Comparison of ENCODE assay signal across 14 cellular contexts in the genomic region with DNA sequence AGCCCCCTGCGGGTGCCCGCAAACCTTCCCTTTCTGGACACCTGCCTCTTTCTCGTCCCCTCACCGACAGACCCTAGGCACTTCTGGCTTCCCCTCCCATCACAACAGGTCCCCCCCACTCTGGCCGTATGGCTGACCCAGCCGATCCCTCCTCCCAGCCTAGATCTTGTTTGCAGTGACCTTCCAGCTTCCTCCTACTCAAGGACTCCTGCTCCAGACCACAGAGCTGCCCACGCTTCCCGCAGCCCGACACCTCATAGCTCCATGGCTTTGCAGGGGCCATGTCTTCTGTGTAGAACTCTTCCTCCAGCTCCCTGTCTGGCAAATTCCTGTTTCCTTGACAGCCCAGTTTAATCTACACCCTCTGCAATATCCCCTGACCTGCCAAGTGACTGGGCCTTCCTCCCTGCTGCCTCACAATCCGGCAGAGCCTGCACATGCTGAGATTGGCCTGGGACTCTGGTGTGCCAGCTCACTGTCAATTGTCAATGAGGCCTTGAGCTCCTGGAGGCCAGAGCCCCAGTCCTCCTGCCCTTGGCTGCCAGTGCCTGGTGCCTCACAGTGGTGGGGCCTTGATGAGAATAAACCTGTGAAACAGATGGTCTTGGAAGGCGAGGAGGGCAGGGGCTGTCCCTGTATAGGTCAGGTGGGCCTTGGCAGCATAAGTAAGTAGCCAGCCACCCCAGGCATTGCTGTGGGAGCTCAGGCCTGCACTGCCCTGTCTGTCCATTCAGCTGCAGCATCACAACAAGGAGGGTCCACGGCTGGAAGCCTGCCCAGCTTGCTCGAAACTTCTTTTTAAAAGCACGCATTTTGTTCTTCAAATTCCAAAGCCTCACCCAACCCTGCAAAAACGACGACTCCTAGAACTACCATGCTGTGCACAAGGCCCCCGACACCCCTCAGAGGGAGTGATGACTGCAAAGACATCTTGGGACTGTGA. TPM values are rescaled to one million over a fixed set of nuclear protein-coding genes. Genes with fewer than 3 reads are reported as not detected.
DNase-seq lines count a peak whose midpoint lies in the region; ATAC-seq and TF ChIP-seq lines count a peak whose summit lies in the region.
"Had no signal": no experiment of that assay in that cellular context is flagged by ENCODE, and none has a peak within 500 bp of the region (broad histone marks: within the 10 kb centered on the region; RNA-seq: fewer than 3 reads in every experiment).

No MANE protein-coding gene starts in this region.

- peaks cover 0 to 12% (median 0%) of the 10 kb centered on the region in 5 experiments for H3K9me3 Mint-ChIP-seq in brain
- H3K9me3 Mint-ChIP-seq: activated T-helper 17 cell treated with anti-CD3 and anti-CD28 coated beads, Interleukin-2, amount 50 U/mL, for 72 hours; IgD-negative memory B cell; natural killer cell had no signal

- DNase-seq in IMR-90 (no peak), left lobe of liver (ENCODE audit: low spot score) (no peak), smooth muscle cell (lab: John Stamatoyannopoulos, UW; ENCODE audit: unreplicated experiment) (no peak), brain microvascular endothelial cell (no peak), islet precursor cell (no peak)
- DNase-seq in activated effector memory CD4-positive, alpha-beta T cell treated with anti-CD3 and anti-CD28 coated beads, Interleukin-2, amount 50 U/mL, for 16 hours, result no peak
- DNase-seq: AML-193, amygdala, colonic mucosa, natural killer cell, NCI-H1930 had no signal

- H2BK15ac ChIP-seq in IMR-90 (ENCODE audit: low read depth, low read length), result no peak overlapping the region

- peak overlapping the region; percentile 3 to 74 (median 20) for H3K27ac Mint-ChIP-seq in brain
- H3K27ac Mint-ChIP-seq: natural killer cell had no signal

- no peaks in the 10 kb centered on the region for H3K4me1 ChIP-seq in IMR-90 (ENCODE audit: control insufficient read depth, insufficient read depth, low read length)
- H3K4me1 ChIP-seq in smooth muscle cell (ENCODE audit: low read depth), result peaks cover 7% of the 10 kb centered on the region

- H3K9me3 ChIP-seq in IMR-90 (ENCODE audit: control insufficient read depth, insufficient read depth, low read length) (no peaks in the 10 kb centered on the region), smooth muscle cell (replicated peaks; ENCODE audit: low read depth) (no peaks in the 10 kb centered on the region)
- H3K9me3 ChIP-seq: colonic mucosa had no signal

- CTCF ChIA-PET in IMR-90 (lab: Yijun Ruan, JAX), result no interaction called here

- H3F3A ChIP-seq in smooth muscle cell (ENCODE audit: low read depth), result no peaks in the 10 kb centered on the region

- peaks cover 48% of the 10 kb centered on the region for H3K4me1 Mint-ChIP-seq in brain

- in situ Hi-C loops in IMR-90 (cut with MboI; ENCODE audit: low sequenced_read_pairs), result no loop called here
- in situ Hi-C loops in brain microvascular endothelial cell (cut with HindIII; ENCODE audit: low pct_ligation_motif_present, low sequenced_read_pairs), result no loop called here

- intact Hi-C loops in IMR-90 (cut with micrococcal nuclease), result no loop called here

- no peaks in the 10 kb centered on the region for H3K9me1 ChIP-seq in IMR-90 (ENCODE audit: insufficient read depth, low read length)

- H3K36me3 ChIP-seq in IMR-90 (ENCODE audit: control insufficient read depth, insufficient read depth, low read length) (no peaks in the 10 kb centered on the region), smooth muscle cell (ENCODE audit: low read depth) (no peaks in the 10 kb centered on the region), brain microvascular endothelial cell (replicated peaks) (no peaks in the 10 kb centered on the region)
- H3K36me3 ChIP-seq: colonic mucosa had no signal

- no peak overlapping the region for H3K56ac ChIP-seq in IMR-90 (ENCODE audit: extremely low read depth, insufficient read depth, low read length)

- H3K18ac ChIP-seq in IMR-90 (ENCODE audit: low read depth, low read length), result no peak overlapping the region

- H4K8ac ChIP-seq in IMR-90 (ENCODE audit: low read depth in 2 of 2, low read length in 2 of 2), result no peak overlapping the region

- H3K27me3 Mint-ChIP-seq in brain, result peaks cover 29% of the 10 kb centered on the region

- dilution Hi-C loops in IMR-90 (cut with HindIII; ENCODE audit: low sequenced_read_pairs, unreplicated experiment), result no loop called here

- TF ChIP-seq CTCF in IMR-90 (conservative IDR thresholded peaks at IDR 0.05; ENCODE audit: low read depth, low read length), result no peak
- no peak for TF ChIP-seq CTCF in brain (conservative IDR thresholded peaks at IDR 0.05)
- no peak for TF ChIP-seq CTCF in smooth muscle cell (IDR thresholded peaks at IDR 0.05; ENCODE audit: borderline replicate concordance, insufficient read depth, poor library complexity, severe bottlenecking)
- TF ChIP-seq CTCF in brain microvascular endothelial cell (IDR thresholded peaks at IDR 0.05; ENCODE audit: low read depth, low read length, missing control alignments), result no peak

- POLR2A ChIA-PET in IMR-90 (lab: Charles Lee; ENCODE audit: unreplicated experiment), result no interaction called here

- no peak overlapping the region for H3K4ac ChIP-seq in IMR-90 (ENCODE audit: low read depth, low read length)

- no peak for TF ChIP-seq RAD21 in IMR-90 (IDR thresholded peaks at IDR 0.05; ENCODE audit: low read length)

- H2AK5ac ChIP-seq in IMR-90 (ENCODE audit: low read depth, low read length), result no peak overlapping the region

- H3K27ac ChIP-seq in IMR-90 (ENCODE audit: insufficient read depth, low read length), result no peak overlapping the region
- H3K27ac ChIP-seq in smooth muscle cell (ENCODE audit: low read depth), result no peak overlapping the region
- no peak overlapping the region for H3K27ac ChIP-seq in brain microvascular endothelial cell
- H3K27ac ChIP-seq: colonic mucosa had no signal

- no peak overlapping the region for H2AK9ac ChIP-seq in IMR-90 (replicated peaks; ENCODE audit: low read depth, low read length, poor library complexity)

- H3K27me3 ChIP-seq in IMR-90 (ENCODE audit: control insufficient read depth, insufficient read depth, low read length) (peaks cover 5% of the 10 kb centered on the region; the same call in 1 of the 2 replicates), smooth muscle cell (ENCODE audit: low read depth) (no peaks in the 10 kb centered on the region), brain microvascular endothelial cell (replicated peaks) (no peaks in the 10 kb centered on the region)
- H3K27me3 ChIP-seq: colonic mucosa had no signal

- H3K23ac ChIP-seq in IMR-90 (ENCODE audit: low read depth, low read length), result no peak overlapping the region

- no peak overlapping the region for H3K4me3 ChIP-seq in IMR-90 (ENCODE audit: insufficient read depth, low read depth, low read length)
- no peak overlapping the region for H3K4me3 ChIP-seq in smooth muscle cell
- no peak overlapping the region for H3K4me3 ChIP-seq in brain microvascular endothelial cell (ENCODE audit: low read depth, low read length)
- H3K4me3 ChIP-seq: colonic mucosa had no signal

- no peak overlapping the region for H2BK20ac ChIP-seq in IMR-90 (ENCODE audit: low read depth, low read length)

- no peaks in the 10 kb centered on the region for H4K20me1 ChIP-seq in IMR-90 (ENCODE audit: insufficient read depth, low read length)
- no peaks in the 10 kb centered on the region for H4K20me1 ChIP-seq in smooth muscle cell (ENCODE audit: low read depth)

- no peak overlapping the region; the same call in 1 of the 2 replicates for H3K4me2 ChIP-seq in IMR-90 (ENCODE audit: low read depth, low read length)
- peak overlapping the region; percentile 22 for H3K4me2 ChIP-seq in smooth muscle cell

- H3K79me2 ChIP-seq in smooth muscle cell (ENCODE audit: low read depth), result no peaks in the 10 kb centered on the region

- H4K91ac ChIP-seq in IMR-90 (ENCODE audit: insufficient read depth, low read depth, low read length), result no peak overlapping the region

- H2BK120ac ChIP-seq in IMR-90 (ENCODE audit: low read depth, low read length), result no peak overlapping the region

- no peak overlapping the region for H3K14ac ChIP-seq in IMR-90 (replicated peaks; ENCODE audit: low read depth, low read length)

- no peak for TF ChIP-seq POLR2A in IMR-90 (IDR thresholded peaks at IDR 0.05; ENCODE audit: low read depth, low read length)

- no peaks in the 10 kb centered on the region for H3K36me3 Mint-ChIP-seq in brain
- H3K36me3 Mint-ChIP-seq: natural killer cell had no signal

- H4K5ac ChIP-seq in IMR-90 (ENCODE audit: low read depth, low read length), result no peak overlapping the region

- BruUV-seq in IMR-90 (replicated peaks; lab: Mats Ljungman, UMichigan), result no TSS peak

- ATAC-seq in IMR-90 (ENCODE audit: low read depth) (no peak), left lobe of liver (peak; percentile 64)

- WGBS in IMR-90 (ENCODE audit: extremely low coverage in 2 of 2, insufficient read length in 1 of 2), 2 experiments, result 73% methylated on average over 16 of the region's 17 CpGs; no CpG with 5 or more reads in 1 of the 2 experiments
- 68% methylated on average over 17 of the region's 17 CpGs for WGBS in smooth muscle cell (ENCODE audit: low lambda C conversion rate)

- peak overlapping the region; percentile 67 for H2AFZ ChIP-seq in IMR-90 (replicated peaks; ENCODE audit: low read length, poor library complexity)
- no peak overlapping the region for H2AFZ ChIP-seq in smooth muscle cell (ENCODE audit: low read depth)

- no peaks in the 10 kb centered on the region for H3K79me1 ChIP-seq in IMR-90 (ENCODE audit: low read depth in 1 of 2, low read length in 2 of 2)

- H3K9ac ChIP-seq in IMR-90 (ENCODE audit: low read depth, low read length), result no peak overlapping the region
- H3K9ac ChIP-seq in smooth muscle cell (ENCODE audit: low read depth), result no peak overlapping the region

- peak overlapping the region in 1 of 5 experiments; percentile 20 for H3K4me3 Mint-ChIP-seq in brain
- H3K4me3 Mint-ChIP-seq: natural killer cell had no signal

- no peak overlapping the region for H2BK5ac ChIP-seq in IMR-90 (ENCODE audit: low read depth, low read length, poor library complexity, severe bottlenecking)

TF ChIP-seq in IMR-90, 13 proteins besides CTCF, POLR2A, EP300 and RAD21 (continues in another document):
- TF ChIP-seq, protein P1, sequence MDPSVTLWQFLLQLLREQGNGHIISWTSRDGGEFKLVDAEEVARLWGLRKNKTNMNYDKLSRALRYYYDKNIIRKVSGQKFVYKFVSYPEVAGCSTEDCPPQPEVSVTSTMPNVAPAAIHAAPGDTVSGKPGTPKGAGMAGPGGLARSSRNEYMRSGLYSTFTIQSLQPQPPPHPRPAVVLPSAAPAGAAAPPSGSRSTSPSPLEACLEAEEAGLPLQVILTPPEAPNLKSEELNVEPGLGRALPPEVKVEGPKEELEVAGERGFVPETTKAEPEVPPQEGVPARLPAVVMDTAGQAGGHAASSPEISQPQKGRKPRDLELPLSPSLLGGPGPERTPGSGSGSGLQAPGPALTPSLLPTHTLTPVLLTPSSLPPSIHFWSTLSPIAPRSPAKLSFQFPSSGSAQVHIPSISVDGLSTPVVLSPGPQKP (IDR thresholded peaks at IDR 0.05; ENCODE audit: borderline replicate concordance, low read depth, low read length), result no peak

RNA-seq across cellular contexts. Expression of gene GADD45G, which starts 50.5 kb away (rescaled TPM):
- total RNA-seq in IMR-90 (2012; rRNA removed) (not detected in 2 replicates), left lobe of liver (17.5 TPM), smooth muscle cell (1.5 and 6.9 TPM in 2 replicates)
- polyA plus RNA-seq in IMR-90 (2012; rRNA removed) (0.15 and 0.30 TPM in 2 replicates), brain (ENCODE audit: insufficient read depth, low read depth, low replicate concordance) (46.7 TPM), smooth muscle cell (10.7 and 11.3 TPM in 2 replicates)
- polyA plus RNA-seq in IMR-90 (2012; cell fraction: cytosol; rRNA removed), result 0.56 and 1.0 TPM in 2 replicates
- 0.56 and 1.8 TPM in 2 replicates for polyA plus RNA-seq in IMR-90 (2012; cell fraction: nucleus; rRNA removed; ENCODE audit: low replicate concordance)
